ENCODE assay signal across 17 cellular contexts in the genomic region with DNA sequence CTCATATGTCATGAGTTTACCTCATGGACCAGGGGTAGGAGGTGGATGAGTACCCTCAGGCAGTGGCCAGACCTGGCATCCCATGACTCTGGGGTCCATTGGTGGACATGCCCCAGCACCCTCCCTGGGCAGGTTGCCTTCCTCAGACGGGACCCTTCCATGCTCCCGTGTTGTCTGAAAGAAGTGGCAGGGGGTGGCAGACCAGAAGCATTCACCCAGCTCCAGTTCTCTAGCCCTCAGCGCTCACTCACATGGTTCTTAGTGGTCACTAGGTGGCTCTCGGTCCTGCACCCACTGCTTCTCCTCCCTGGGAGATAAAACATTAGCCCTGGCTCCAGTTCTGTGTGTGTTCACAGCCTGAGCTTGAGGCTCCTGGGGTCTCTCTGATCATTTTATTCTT. TPM values are rescaled to one million over a fixed set of nuclear protein-coding genes. Genes with fewer than 3 reads are reported as not detected.
DNase-seq lines count a peak whose midpoint lies in the region; TF ChIP-seq lines count a peak whose summit lies in the region.
"Had no signal": no experiment of that assay in that cellular context is flagged by ENCODE, and none has a peak within 500 bp of the region (broad histone marks: within the 10 kb centered on the region; RNA-seq: fewer than 3 reads in every experiment).

No MANE protein-coding gene starts in this region.

- TF ChIP-seq CTCF in NB4 (IDR thresholded peaks at IDR 0.05; ENCODE audit: low read depth, low read length) (no peak), osteoblast (IDR thresholded peaks at IDR 0.05; ENCODE audit: extremely low read depth, low read depth, low read length) (peak; percentile 40)

- POLR2A ChIA-PET in CD8-positive, alpha-beta memory T cell (lab: Charles Lee): no interaction called here

- H4K20me1 ChIP-seq in osteoblast (ENCODE audit: insufficient read depth, low read length): no peaks in the 10 kb centered on the region

- no peak overlapping the region for H2AFZ ChIP-seq in osteoblast (ENCODE audit: low read length)

- DNase-seq in EL: peak; percentile 11
- DNase-seq in NB4 (ENCODE audit: low read depth): peak; percentile 12
- peak; percentile 7 for DNase-seq in dermis blood vessel endothelial cell
- DNase-seq in osteoblast (ENCODE audit: insufficient read length, low spot score, missing footprints): peak; percentile 85
- no peak for DNase-seq in activated CD4-positive, alpha-beta T cell treated with anti-CD3 and anti-CD28 coated beads, Interleukin-2, amount 50 U/mL, for 48 hours
- DNase-seq in activated CD4-positive, alpha-beta T cell treated with anti-CD3 and anti-CD28 coated beads for 4 hours: no peak
- no peak for DNase-seq in CD8-positive, alpha-beta memory T cell
- DNase-seq: activated CD4-positive, alpha-beta T cell treated with anti-CD3 and anti-CD28 coated beads, Interleukin-2, amount 50 U/mL, for 1 hour; caudate nucleus; DND-41; erythroblast; NCI-H1092; small intestine had no signal

- H3K9me3 ChIP-seq in osteoblast (ENCODE audit: low read depth, low read length): no peaks in the 10 kb centered on the region
- no peaks in the 10 kb centered on the region for H3K9me3 ChIP-seq in CD8-positive, alpha-beta memory T cell (ENCODE audit: low read length)
- H3K9me3 ChIP-seq: thoracic aorta had no signal

- H3K27ac Mint-ChIP-seq in CD8-positive, alpha-beta memory T cell: no peak overlapping the region
- H3K27ac Mint-ChIP-seq: activated T-helper 2 cell treated with anti-CD3 and anti-CD28 coated beads, Interferon-gamma antibody, Interleukin-2, Interleukin-4, amounts not matched to agents 10 μg/mL and 5 μg/mL and 100 μg/mL, durations not matched to agents 14 hours and 24 hours and 36 hours; natural killer cell treated with Interleukin-12 subunit alpha and Interleukin-12 subunit beta and Interleukin-15 and Interleukin-18, amount 100 ng/mL, for 72 hours had no signal

- peaks cover 2% of the 10 kb centered on the region for H3K27me3 ChIP-seq in osteoblast (ENCODE audit: insufficient read depth, low read length)
- no peaks in the 10 kb centered on the region for H3K27me3 ChIP-seq in CD8-positive, alpha-beta memory T cell (ENCODE audit: insufficient read depth, low read length, poor library complexity, severe bottlenecking)

- CTCF ChIA-PET in CD8-positive, alpha-beta memory T cell (lab: Charles Lee): no interaction called here

- H3K9me3 Mint-ChIP-seq in CD8-positive, alpha-beta memory T cell: no peaks in the 10 kb centered on the region
- H3K9me3 Mint-ChIP-seq: activated T-helper 2 cell treated with anti-CD3 and anti-CD28 coated beads, Interferon-gamma antibody, Interleukin-2, Interleukin-4, amounts not matched to agents 10 μg/mL and 5 μg/mL and 100 μg/mL, durations not matched to agents 14 hours and 24 hours and 36 hours; natural killer cell treated with Interleukin-12 subunit alpha and Interleukin-12 subunit beta and Interleukin-15 and Interleukin-18, amount 100 ng/mL, for 72 hours had no signal

- H3K36me3 ChIP-seq in osteoblast (ENCODE audit: insufficient read depth, low read length): no peaks in the 10 kb centered on the region
- no peaks in the 10 kb centered on the region for H3K36me3 ChIP-seq in CD8-positive, alpha-beta memory T cell (ENCODE audit: insufficient read depth, low read length)
- H3K36me3 ChIP-seq: thoracic aorta had no signal

- no peaks in the 10 kb centered on the region for H3K4me1 ChIP-seq in osteoblast (ENCODE audit: insufficient read depth, low read length)
- H3K4me1 ChIP-seq in CD8-positive, alpha-beta memory T cell (ENCODE audit: insufficient read depth, low read length): no peaks in the 10 kb centered on the region

- H3K27me3 Mint-ChIP-seq in CD8-positive, alpha-beta memory T cell: peaks cover 0 to 2% of the 10 kb centered on the region in 2 donors
- H3K27me3 Mint-ChIP-seq: natural killer cell treated with Interleukin-12 subunit alpha and Interleukin-12 subunit beta and Interleukin-15 and Interleukin-18, amount 100 ng/mL, for 72 hours had no signal

- no peaks in the 10 kb centered on the region for H3K4me1 Mint-ChIP-seq in CD8-positive, alpha-beta memory T cell

- H3K4me3 Mint-ChIP-seq in CD8-positive, alpha-beta memory T cell: no peak overlapping the region
- H3K4me3 Mint-ChIP-seq: natural killer cell treated with Interleukin-12 subunit alpha and Interleukin-12 subunit beta and Interleukin-15 and Interleukin-18, amount 100 ng/mL, for 72 hours had no signal

- no peak for TF ChIP-seq POLR2A in NB4 (IDR thresholded peaks at IDR 0.05; ENCODE audit: extremely low read depth, insufficient read length)

- H3K4me3 ChIP-seq in NB4 (ENCODE audit: low read depth, low read length): no peak overlapping the region
- no peak overlapping the region for H3K4me3 ChIP-seq in osteoblast (ENCODE audit: insufficient read depth, low read length)
- no peak overlapping the region for H3K4me3 ChIP-seq in CD8-positive, alpha-beta memory T cell (ENCODE audit: low read length)
- H3K4me3 ChIP-seq: thoracic aorta had no signal

- no peak overlapping the region for H3K4me2 ChIP-seq in osteoblast (ENCODE audit: insufficient read depth, low read length)

- no peaks in the 10 kb centered on the region for H3K79me2 ChIP-seq in osteoblast (ENCODE audit: insufficient read depth, low read length)

- no peaks in the 10 kb centered on the region for H3K36me3 Mint-ChIP-seq in CD8-positive, alpha-beta memory T cell
- H3K36me3 Mint-ChIP-seq: natural killer cell treated with Interleukin-12 subunit alpha and Interleukin-12 subunit beta and Interleukin-15 and Interleukin-18, amount 100 ng/mL, for 72 hours had no signal

- H3K27ac ChIP-seq in osteoblast (ENCODE audit: low read depth, low read length): no peak overlapping the region
- no peak overlapping the region for H3K27ac ChIP-seq in CD8-positive, alpha-beta memory T cell (ENCODE audit: low read depth, low read length)
- H3K27ac ChIP-seq: thoracic aorta had no signal

RNA-seq across cellular contexts. Expression of a gene that starts 6.0 kb away (rescaled TPM):
- total RNA-seq in dermis blood vessel endothelial cell (not detected in 2 replicates), osteoblast (not detected in 2 replicates)
- not detected for total RNA-seq in CD8-positive, alpha-beta memory T cell
- polyA plus RNA-seq in CD8-positive, alpha-beta memory T cell: not detected
- total RNA-seq: activated T-helper 2 cell treated with anti-CD3 and anti-CD28 coated beads, Interferon-gamma antibody, Interleukin-2, Interleukin-4, amounts not matched to agents 10 μg/mL and 5 μg/mL and 100 μg/mL, durations not matched to agents 14 hours and 24 hours and 36 hours; natural killer cell treated with Interleukin-12 subunit alpha and Interleukin-12 subunit beta and Interleukin-15 and Interleukin-18, amount 100 ng/mL, for 72 hours; NCI-H460; thoracic aorta had no signal

RNA-seq across cellular contexts. Expression of a gene that starts 29.9 kb away (rescaled TPM):
- total RNA-seq in dermis blood vessel endothelial cell: under 0.01 and 0.28 TPM in 2 replicates
- under 0.01 and 0.29 TPM in 2 replicates for total RNA-seq in osteoblast
- total RNA-seq in CD8-positive, alpha-beta memory T cell: under 1 TPM; 0.42 to 0.44 TPM
- not detected for polyA plus RNA-seq in CD8-positive, alpha-beta memory T cell
- total RNA-seq: natural killer cell treated with Interleukin-12 subunit alpha and Interleukin-12 subunit beta and Interleukin-15 and Interleukin-18, amount 100 ng/mL, for 72 hours; NCI-H460; thoracic aorta had no signal

RNA-seq across cellular contexts. Expression of a gene that starts 31.9 kb away (rescaled TPM):
- total RNA-seq in dermis blood vessel endothelial cell (not detected in 2 replicates), osteoblast (not detected in 2 replicates)
- total RNA-seq in CD8-positive, alpha-beta memory T cell: not detected
- polyA plus RNA-seq in CD8-positive, alpha-beta memory T cell: not detected
- total RNA-seq: activated T-helper 2 cell treated with anti-CD3 and anti-CD28 coated beads, Interferon-gamma antibody, Interleukin-2, Interleukin-4, amounts not matched to agents 10 μg/mL and 5 μg/mL and 100 μg/mL, durations not matched to agents 14 hours and 24 hours and 36 hours; natural killer cell treated with Interleukin-12 subunit alpha and Interleukin-12 subunit beta and Interleukin-15 and Interleukin-18, amount 100 ng/mL, for 72 hours; NCI-H460; thoracic aorta had no signal
- polyA plus RNA-seq: small intestine had no signal

RNA-seq across cellular contexts. Expression of a gene that starts 54.2 kb away (rescaled TPM):
- total RNA-seq in dermis blood vessel endothelial cell (not detected in 2 replicates), osteoblast (under 0.01 TPM in 2 replicates)
- under 1 TPM; 0.18 to 0.24 TPM for total RNA-seq in CD8-positive, alpha-beta memory T cell
- 0.21 TPM for polyA plus RNA-seq in CD8-positive, alpha-beta memory T cell
- total RNA-seq: natural killer cell treated with Interleukin-12 subunit alpha and Interleukin-12 subunit beta and Interleukin-15 and Interleukin-18, amount 100 ng/mL, for 72 hours; NCI-H460 had no signal

Comparison
In these comparisons a context has a peak if more than half of its experiments do, and no peak if none do; other contexts are left out.
1. DNase-seq: peak in EL (single experiment), NB4 (single experiment), dermis blood vessel endothelial cell (single experiment) and osteoblast (single experiment); none in activated CD4-positive, alpha-beta T cell treated with anti-CD3 and anti-CD28 coated beads, Interleukin-2, amount 50 U/mL, for 48 hours (0 of 2), activated CD4-positive, alpha-beta T cell treated with anti-CD3 and anti-CD28 coated beads for 4 hours (0 of 2) and CD8-positive, alpha-beta memory T cell (0 of 5).